11 cellular contexts compared by ENCODE assay signal in genomic region chr1:19605884-19606442, GRCh38. TPM values are rescaled to one million over a fixed set of nuclear protein-coding genes. Genes with fewer than 3 reads are reported as not detected.
DNase-seq lines count a peak whose midpoint lies in the region; ATAC-seq and TF ChIP-seq lines count a peak whose summit lies in the region.
"Had no signal": no experiment of that assay in that cellular context is flagged by ENCODE, and none has a peak within 500 bp of the region (broad histone marks: within the 10 kb centered on the region; RNA-seq: fewer than 3 reads in every experiment).

No MANE protein-coding gene starts in this region.

- H3K36me3 Mint-ChIP-seq in activated naive CD4-positive, alpha-beta T cell treated with anti-CD3 and anti-CD28 coated beads, Interleukin-2, amount 10 ng/mL, durations not matched to agents 7 days and 5 days, result peaks cover 42% of the 10 kb centered on the region
- peaks cover 34% of the 10 kb centered on the region for H3K36me3 Mint-ChIP-seq in activated CD8-positive, alpha-beta T cell treated with anti-CD3 and anti-CD28 coated beads for 36 hours (ENCODE audit: low read depth)
- peaks cover 12% of the 10 kb centered on the region for H3K36me3 Mint-ChIP-seq in type B pancreatic cell

- H3K9me3 Mint-ChIP-seq in activated naive CD4-positive, alpha-beta T cell treated with anti-CD3 and anti-CD28 coated beads, Interleukin-2, amount 10 ng/mL, durations not matched to agents 7 days and 5 days, result no peaks in the 10 kb centered on the region
- no peaks in the 10 kb centered on the region for H3K9me3 Mint-ChIP-seq in activated CD8-positive, alpha-beta T cell treated with anti-CD3 and anti-CD28 coated beads for 36 hours
- no peaks in the 10 kb centered on the region for H3K9me3 Mint-ChIP-seq in type B pancreatic cell

- H3K4me1 Mint-ChIP-seq in activated naive CD4-positive, alpha-beta T cell treated with anti-CD3 and anti-CD28 coated beads, Interleukin-2, amount 10 ng/mL, durations not matched to agents 7 days and 5 days, result peaks cover 59% of the 10 kb centered on the region
- peaks cover 72% of the 10 kb centered on the region for H3K4me1 Mint-ChIP-seq in activated CD8-positive, alpha-beta T cell treated with anti-CD3 and anti-CD28 coated beads for 36 hours (ENCODE audit: low read depth)
- peaks cover 25% of the 10 kb centered on the region for H3K4me1 Mint-ChIP-seq in type B pancreatic cell (ENCODE audit: unreplicated experiment)

- peak overlapping the region; percentile 44 for H3K4me3 Mint-ChIP-seq in activated naive CD4-positive, alpha-beta T cell treated with anti-CD3 and anti-CD28 coated beads, Interleukin-2, amount 10 ng/mL, durations not matched to agents 7 days and 5 days
- H3K4me3 Mint-ChIP-seq in activated CD8-positive, alpha-beta T cell treated with anti-CD3 and anti-CD28 coated beads for 36 hours, result peak overlapping the region; percentile 2
- no peak overlapping the region for H3K4me3 Mint-ChIP-seq in type B pancreatic cell

- no peaks in the 10 kb centered on the region for H3K27me3 Mint-ChIP-seq in activated naive CD4-positive, alpha-beta T cell treated with anti-CD3 and anti-CD28 coated beads, Interleukin-2, amount 10 ng/mL, durations not matched to agents 7 days and 5 days
- no peaks in the 10 kb centered on the region for H3K27me3 Mint-ChIP-seq in activated CD8-positive, alpha-beta T cell treated with anti-CD3 and anti-CD28 coated beads for 36 hours
- H3K27me3 Mint-ChIP-seq in type B pancreatic cell, result no peaks in the 10 kb centered on the region

- H3K27ac Mint-ChIP-seq in activated naive CD4-positive, alpha-beta T cell treated with anti-CD3 and anti-CD28 coated beads, Interleukin-2, amount 10 ng/mL, durations not matched to agents 7 days and 5 days, result peak overlapping the region; percentile 83
- H3K27ac Mint-ChIP-seq in activated CD8-positive, alpha-beta T cell treated with anti-CD3 and anti-CD28 coated beads for 36 hours, result peak overlapping the region; percentile 74
- peak overlapping the region; percentile 42 for H3K27ac Mint-ChIP-seq in type B pancreatic cell

- ATAC-seq in activated CD8-positive, alpha-beta T cell treated with anti-CD3 and anti-CD28 coated beads for 36 hours, result peak; percentile 70
- no peak for ATAC-seq in HG03460 (IDR thresholded peaks at IDR 0.05; ENCODE audit: unreplicated experiment)

- CTCF ChIA-PET in activated naive CD4-positive, alpha-beta T cell treated with anti-CD3 and anti-CD28 coated beads, Interleukin-2, amount 10 ng/mL, durations not matched to agents 7 days and 5 days (lab: Charles Lee), result interaction anchor here (0.7 to 1.4 kb wide), 2 partner anchors 118 to 182 kb away, joined by 3 read pairs; no protein-coding TSS in a partner anchor
- CTCF ChIA-PET in activated CD8-positive, alpha-beta T cell treated with anti-CD3 and anti-CD28 coated beads for 36 hours (lab: Charles Lee), result interaction anchor here (0.7 to 2.6 kb wide), 3 partner anchors 24 to 158 kb away, joined by 3 to 7 read pairs (median 3); no protein-coding TSS in a partner anchor

- DNase-seq in activated naive CD4-positive, alpha-beta T cell treated with anti-CD3 and anti-CD28 coated beads, Interleukin-2, amount 10 ng/mL, durations not matched to agents 7 days and 5 days, result no peak
- DNase-seq in activated naive CD4-positive, alpha-beta T cell treated with anti-CD3 and anti-CD28 coated beads, Interleukin-2, amount 50 U/mL, for 16 hours, result no peak
- DNase-seq in activated CD8-positive, alpha-beta T cell treated with anti-CD3 and anti-CD28 coated beads for 36 hours, result peak; percentile 20
- DNase-seq in fibroblast of peridontal ligament (ENCODE audit: extremely low read depth), result peak; percentile 11
- no peak for DNase-seq in type B pancreatic cell (ENCODE audit: extremely low spot score, unreplicated experiment)
- DNase-seq in NCI-H2107 treated with DMSO at 0.1 percent for 48 hours (lab: John Stamatoyannopoulos, UW; ENCODE audit: unreplicated experiment), result no peak
- DNase-seq in amniotic stem cell (lab: John Stamatoyannopoulos, UW), result no peak
- DNase-seq: NCI-H226 had no signal

- TF ChIP-seq CTCF in activated CD8-positive, alpha-beta T cell treated with anti-CD3 and anti-CD28 coated beads for 36 hours (IDR thresholded peaks at IDR 0.05), result no peak
- TF ChIP-seq CTCF in type B pancreatic cell (conservative IDR thresholded peaks at IDR 0.05), result no peak

- POLR2A ChIA-PET in activated CD8-positive, alpha-beta T cell treated with anti-CD3 and anti-CD28 coated beads for 36 hours (lab: Charles Lee), result interaction anchor here (1.7 kb wide), 1 partner anchor 9 kb away, joined by 14 read pairs; a partner anchor contains a TSS

- intact Hi-C loops in activated CD8-positive, alpha-beta T cell treated with anti-CD3 and anti-CD28 coated beads for 36 hours (cut with micrococcal nuclease), result no loop called here

RNA-seq across cellular contexts. Expression of gene NBL1, which starts 38.1 kb away (rescaled TPM):
- total RNA-seq in activated CD8-positive, alpha-beta T cell treated with anti-CD3 and anti-CD28 coated beads for 36 hours, result 10 to 100 TPM; 27.0 to 27.6 TPM
- total RNA-seq in type B pancreatic cell (ENCODE audit: low replicate concordance), result 69.9 and 142 TPM in 2 replicates

RNA-seq across cellular contexts. Expression of gene HTR6, which starts 58.7 kb away (rescaled TPM):
- not detected for total RNA-seq in activated CD8-positive, alpha-beta T cell treated with anti-CD3 and anti-CD28 coated beads for 36 hours
- total RNA-seq in type B pancreatic cell (ENCODE audit: low replicate concordance), result not detected in 2 replicates
- total RNA-seq: M059J, tibial nerve had no signal

Comparison
In these comparisons a context has a peak if more than half of its experiments do, and no peak if none do; other contexts are left out.
1. DNase-seq: peak in activated CD8-positive, alpha-beta T cell treated with anti-CD3 and anti-CD28 coated beads for 36 hours (single experiment) and fibroblast of peridontal ligament (single experiment); none in activated naive CD4-positive, alpha-beta T cell treated with anti-CD3 and anti-CD28 coated beads, Interleukin-2, amount 10 ng/mL, durations not matched to agents 7 days and 5 days (single experiment), activated naive CD4-positive, alpha-beta T cell treated with anti-CD3 and anti-CD28 coated beads, Interleukin-2, amount 50 U/mL, for 16 hours (single experiment), type B pancreatic cell (single experiment), NCI-H2107 treated with DMSO at 0.1 percent for 48 hours (single experiment) and amniotic stem cell (single experiment).
2. Peak in every context shown above with its lines, with median percentiles within 50 percentile points of each other: H3K27ac Mint-ChIP-seq.